1 cellular context compared by ENCODE assay signal in the genomic region with DNA sequence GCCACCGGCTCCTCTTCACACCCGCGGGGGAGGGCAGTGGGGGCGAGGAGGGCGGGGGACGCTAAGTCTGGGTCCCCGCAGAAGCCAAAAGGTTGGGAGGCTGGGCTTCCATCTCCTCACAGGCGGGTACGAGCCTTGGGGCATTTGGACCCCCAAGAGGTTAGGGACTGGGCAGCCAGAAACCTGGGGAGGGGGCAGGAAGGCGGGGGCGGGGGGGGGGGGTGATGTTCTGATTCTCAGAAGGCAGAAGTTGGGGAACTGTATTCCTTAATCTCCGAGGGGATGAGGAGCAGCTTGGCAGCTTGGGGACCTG.
TF ChIP-seq lines count a peak whose summit lies in the region.

No MANE protein-coding gene starts in this region.

TF ChIP-seq in K562, 482 proteins besides CTCF, POLR2A, EP300 and RAD21:
- TF ChIP-seq ZNF584 (CRISPR knock-in tag; IDR thresholded peaks at IDR 0.05; ENCODE audit: low read depth) (peak; percentile 18; the same call in 1 of the 2 replicates), DPF2 (IDR thresholded peaks at IDR 0.05) (no peak), TAF1 (IDR thresholded peaks at IDR 0.05; ENCODE audit: control insufficient read depth, extremely low read depth, insufficient read depth, low read length, severe bottlenecking) (peak; percentile 7), WHSC1 (IDR thresholded peaks at IDR 0.05; ENCODE audit: low read length) (no peak), ZNF197 (CRISPR knock-in tag; IDR thresholded peaks at IDR 0.05; ENCODE audit: low read depth) (0 out of 2 replicates have a peak, but pooled peaks have one; percentile 12), ZNF140 (CRISPR knock-in tag; IDR thresholded peaks at IDR 0.05) (no peak), NRF1 (conservative IDR thresholded peaks at IDR 0.05 in 1 of 2, IDR thresholded peaks at IDR 0.05 in 1 of 2) (0 out of 4 replicates have a peak, but pooled peaks of 1 of the 2 experiments have one; percentile 1)
- TF ChIP-seq, protein P1, sequence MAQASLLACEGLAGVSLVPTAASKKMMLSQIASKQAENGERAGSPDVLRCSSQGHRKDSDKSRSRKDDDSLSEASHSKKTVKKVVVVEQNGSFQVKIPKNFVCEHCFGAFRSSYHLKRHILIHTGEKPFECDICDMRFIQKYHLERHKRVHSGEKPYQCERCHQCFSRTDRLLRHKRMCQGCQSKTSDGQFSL (CRISPR knock-in tag; IDR thresholded peaks at IDR 0.05), result no peak
- TF ChIP-seq, protein P1 (tag; IDR thresholded peaks at IDR 0.05), result peak in 1 of 2 experiments; percentile 70; a peak in 1 of 4 replicates
- TF ChIP-seq, protein P2, sequence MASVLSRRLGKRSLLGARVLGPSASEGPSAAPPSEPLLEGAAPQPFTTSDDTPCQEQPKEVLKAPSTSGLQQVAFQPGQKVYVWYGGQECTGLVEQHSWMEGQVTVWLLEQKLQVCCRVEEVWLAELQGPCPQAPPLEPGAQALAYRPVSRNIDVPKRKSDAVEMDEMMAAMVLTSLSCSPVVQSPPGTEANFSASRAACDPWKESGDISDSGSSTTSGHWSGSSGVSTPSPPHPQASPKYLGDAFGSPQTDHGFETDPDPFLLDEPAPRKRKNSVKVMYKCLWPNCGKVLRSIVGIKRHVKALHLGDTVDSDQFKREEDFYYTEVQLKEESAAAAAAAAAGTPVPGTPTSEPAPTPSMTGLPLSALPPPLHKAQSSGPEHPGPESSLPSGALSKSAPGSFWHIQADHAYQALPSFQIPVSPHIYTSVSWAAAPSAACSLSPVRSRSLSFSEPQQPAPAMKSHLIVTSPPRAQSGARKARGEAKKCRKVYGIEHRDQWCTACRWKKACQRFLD (CRISPR knock-in tag; IDR thresholded peaks at IDR 0.05), result 0 out of 2 replicates have a peak, but pooled peaks have one; percentile 3
- TF ChIP-seq, protein P3, sequence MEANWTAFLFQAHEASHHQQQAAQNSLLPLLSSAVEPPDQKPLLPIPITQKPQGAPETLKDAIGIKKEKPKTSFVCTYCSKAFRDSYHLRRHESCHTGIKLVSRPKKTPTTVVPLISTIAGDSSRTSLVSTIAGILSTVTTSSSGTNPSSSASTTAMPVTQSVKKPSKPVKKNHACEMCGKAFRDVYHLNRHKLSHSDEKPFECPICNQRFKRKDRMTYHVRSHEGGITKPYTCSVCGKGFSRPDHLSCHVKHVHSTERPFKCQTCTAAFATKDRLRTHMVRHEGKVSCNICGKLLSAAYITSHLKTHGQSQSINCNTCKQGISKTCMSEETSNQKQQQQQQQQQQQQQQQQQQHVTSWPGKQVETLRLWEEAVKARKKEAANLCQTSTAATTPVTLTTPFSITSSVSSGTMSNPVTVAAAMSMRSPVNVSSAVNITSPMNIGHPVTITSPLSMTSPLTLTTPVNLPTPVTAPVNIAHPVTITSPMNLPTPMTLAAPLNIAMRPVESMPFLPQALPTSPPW (CRISPR knock-in tag; IDR thresholded peaks at IDR 0.05), result 0 out of 2 replicates have a peak, but pooled peaks have one; percentile 61
- TF ChIP-seq, protein P4, sequence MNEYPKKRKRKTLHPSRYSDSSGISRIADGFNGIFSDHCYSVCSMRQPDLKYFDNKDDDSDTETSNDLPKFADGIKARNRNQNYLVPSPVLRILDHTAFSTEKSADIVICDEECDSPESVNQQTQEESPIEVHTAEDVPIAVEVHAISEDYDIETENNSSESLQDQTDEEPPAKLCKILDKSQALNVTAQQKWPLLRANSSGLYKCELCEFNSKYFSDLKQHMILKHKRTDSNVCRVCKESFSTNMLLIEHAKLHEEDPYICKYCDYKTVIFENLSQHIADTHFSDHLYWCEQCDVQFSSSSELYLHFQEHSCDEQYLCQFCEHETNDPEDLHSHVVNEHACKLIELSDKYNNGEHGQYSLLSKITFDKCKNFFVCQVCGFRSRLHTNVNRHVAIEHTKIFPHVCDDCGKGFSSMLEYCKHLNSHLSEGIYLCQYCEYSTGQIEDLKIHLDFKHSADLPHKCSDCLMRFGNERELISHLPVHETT (CRISPR knock-in tag; conservative IDR thresholded peaks at IDR 0.05 in 1 of 2, IDR thresholded peaks at IDR 0.05 in 1 of 2), result 0 out of 4 replicates have a peak, but pooled peaks of 1 of the 2 experiments have one; percentile 5
